In the genomic region with DNA sequence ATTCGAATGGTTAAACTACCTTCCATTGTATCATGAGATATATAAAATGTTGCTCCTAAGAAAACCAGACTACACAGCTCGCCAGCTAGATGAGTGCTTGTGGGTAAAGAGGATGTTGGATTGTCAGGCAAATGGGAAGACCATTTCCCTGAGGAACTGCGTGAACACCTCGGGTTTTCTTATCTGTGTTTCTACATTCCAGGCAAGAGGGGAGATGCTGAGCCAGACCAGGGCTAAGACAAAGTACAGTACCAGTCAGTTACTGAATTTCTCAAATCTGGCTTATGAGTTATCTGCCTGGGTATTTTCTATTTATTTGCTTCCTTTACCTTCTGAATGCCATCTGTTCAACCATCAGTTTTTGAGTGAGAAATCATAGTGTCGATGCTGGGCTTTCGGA, we compare ENCODE assay signal across 27 cellular contexts.
"Had no signal": no experiment of that assay in that cellular context is flagged by ENCODE, and none has a peak within 500 bp of the region (broad histone marks: within the 10 kb centered on the region; RNA-seq: fewer than 3 reads in every experiment).

No MANE protein-coding gene starts in this region.

- H3K9me3 Mint-ChIP-seq: dendritic cell treated with granulocyte-macrophage colony-stimulating factor and Interleukin-4, amounts not matched to agents 40 ng/mL and 50 ng/mL, for 4 days; naive thymus-derived CD4-positive, alpha-beta T cell; nephron; stimulated activated naive B cell treated with anti-CD40 and anti-IgM and Interleukin-4, amounts not matched to agents 10 μg/mL and 1 μg/mL and 100 μg/mL, for 72 hours; stimulated activated naive CD8-positive, alpha-beta T cell treated with anti-CD3 and anti-CD28 coated beads, Interleukin-15, Interleukin-2, amounts not matched to agents 100 ng/mL and 50 ng/mL, for 24 hours had no signal

- H3K27me3 ChIP-seq: colonic mucosa, esophagus squamous epithelium, gastrocnemius medialis, left lung, ovary, sigmoid colon, suprapubic skin, transverse colon, upper lobe of right lung, uterus had no signal

- H3K27ac ChIP-seq: colonic mucosa, esophagus squamous epithelium, gastrocnemius medialis, left lung, ovary, psoas muscle, sigmoid colon, suprapubic skin, transverse colon, upper lobe of right lung, uterus had no signal

- H3K4me3 Mint-ChIP-seq: dendritic cell treated with granulocyte-macrophage colony-stimulating factor and Interleukin-4, amounts not matched to agents 40 ng/mL and 50 ng/mL, for 4 days; naive thymus-derived CD4-positive, alpha-beta T cell; nephron; stimulated activated naive B cell treated with anti-CD40 and anti-IgM and Interleukin-4, amounts not matched to agents 10 μg/mL and 1 μg/mL and 100 μg/mL, for 72 hours; stimulated activated naive CD8-positive, alpha-beta T cell treated with anti-CD3 and anti-CD28 coated beads, Interleukin-15, Interleukin-2, amounts not matched to agents 100 ng/mL and 50 ng/mL, for 24 hours had no signal

- H3K4me1 Mint-ChIP-seq: naive thymus-derived CD4-positive, alpha-beta T cell; nephron; stimulated activated naive B cell treated with anti-CD40 and anti-IgM and Interleukin-4, amounts not matched to agents 10 μg/mL and 1 μg/mL and 100 μg/mL, for 72 hours had no signal

- DNase-seq: colonic mucosa; effector CD8-positive, alpha-beta T cell; erythroblast; esophagus squamous epithelium; foreskin fibroblast; gastrocnemius medialis; head of caudate nucleus; kidney; mesenchymal stem cell; midbrain; naive thymus-derived CD4-positive, alpha-beta T cell; occipital lobe; ovary; posterior cingulate gyrus; psoas muscle; right cardiac atrium; sigmoid colon; stimulated activated CD4-positive, alpha-beta T cell treated with anti-CD3 and anti-CD28 coated beads, Interleukin-4, amount 100 ng/mL, for 4 hours; stimulated activated naive B cell treated with anti-CD40 and anti-IgM and Interleukin-4, amounts not matched to agents 10 μg/mL and 1 μg/mL and 100 μg/mL, for 72 hours; transverse colon; upper lobe of right lung; uterus had no signal

- H3K4me1 ChIP-seq: colonic mucosa, gastrocnemius medialis, psoas muscle, transverse colon, upper lobe of right lung, uterus had no signal

- H3K36me3 ChIP-seq: colonic mucosa, esophagus squamous epithelium, gastrocnemius medialis, left lung, ovary, sigmoid colon, suprapubic skin, transverse colon, upper lobe of right lung, uterus had no signal

- H3K27ac Mint-ChIP-seq: dendritic cell treated with granulocyte-macrophage colony-stimulating factor and Interleukin-4, amounts not matched to agents 40 ng/mL and 50 ng/mL, for 4 days; nephron; stimulated activated naive B cell treated with anti-CD40 and anti-IgM and Interleukin-4, amounts not matched to agents 10 μg/mL and 1 μg/mL and 100 μg/mL, for 72 hours; stimulated activated naive CD8-positive, alpha-beta T cell treated with anti-CD3 and anti-CD28 coated beads, Interleukin-15, Interleukin-2, amounts not matched to agents 100 ng/mL and 50 ng/mL, for 24 hours had no signal

- H3K36me3 Mint-ChIP-seq: naive thymus-derived CD4-positive, alpha-beta T cell; stimulated activated naive B cell treated with anti-CD40 and anti-IgM and Interleukin-4, amounts not matched to agents 10 μg/mL and 1 μg/mL and 100 μg/mL, for 72 hours had no signal

- H3K27me3 Mint-ChIP-seq: dendritic cell treated with granulocyte-macrophage colony-stimulating factor and Interleukin-4, amounts not matched to agents 40 ng/mL and 50 ng/mL, for 4 days had no signal

- ATAC-seq: gastrocnemius medialis; left lung; naive thymus-derived CD4-positive, alpha-beta T cell; psoas muscle; right cardiac atrium; stimulated activated naive B cell treated with anti-CD40 and anti-IgM and Interleukin-4, amounts not matched to agents 10 μg/mL and 1 μg/mL and 100 μg/mL, for 72 hours; upper lobe of right lung had no signal

- H3K9me3 ChIP-seq: colonic mucosa, esophagus squamous epithelium, gastrocnemius medialis, left lung, ovary, psoas muscle, sigmoid colon, suprapubic skin, transverse colon, upper lobe of right lung, uterus had no signal

- H3K4me3 ChIP-seq: colonic mucosa, esophagus squamous epithelium, gastrocnemius medialis, left lung, ovary, psoas muscle, sigmoid colon, suprapubic skin, transverse colon, upper lobe of right lung, uterus had no signal
